Comparison of ENCODE assay signal across 12 cellular contexts in genomic region chr11:67585911-67586310, GRCh38. TPM values are rescaled to one million over a fixed set of nuclear protein-coding genes. Genes with fewer than 3 reads are reported as not detected.
DNase-seq lines count a peak whose midpoint lies in the region; ATAC-seq and TF ChIP-seq lines count a peak whose summit lies in the region.
"Had no signal": no experiment of that assay in that cellular context is flagged by ENCODE, and none has a peak within 500 bp of the region (broad histone marks: within the 10 kb centered on the region; RNA-seq: fewer than 3 reads in every experiment).

No MANE protein-coding gene starts in this region.

- peaks cover 6% of the 10 kb centered on the region for H3K9me3 Mint-ChIP-seq in activated naive CD4-positive, alpha-beta T cell treated with anti-CD3 and anti-CD28 coated beads for 36 hours
- no peaks in the 10 kb centered on the region for H3K9me3 Mint-ChIP-seq in WTC11

- TF ChIP-seq CTCF in WTC11 (IDR thresholded peaks at IDR 0.05) (no peak), suprapubic skin (IDR thresholded peaks at IDR 0.05) (no peak)

- H3K36me3 ChIP-seq in suprapubic skin: peaks cover 26% of the 10 kb centered on the region

- no peak for DNase-seq in activated naive CD4-positive, alpha-beta T cell treated with anti-CD3 and anti-CD28 coated beads for 36 hours
- no peak for DNase-seq in activated naive CD4-positive, alpha-beta T cell treated with anti-CD3 and anti-CD28 coated beads, Interleukin-2, amount 50 U/mL, for 16 hours
- no peak for DNase-seq in WTC11 (ENCODE audit: low spot score)
- DNase-seq in suprapubic skin (ENCODE audit: low spot score in 2 of 2): no peak
- DNase-seq in stimulated activated naive CD4-positive, alpha-beta T cell treated with Interleukin-2 at 50 U/mL for 16 hours (lab: John Stamatoyannopoulos, UW): no peak
- DNase-seq in ecto neural progenitor cell (ENCODE audit: low spot score): no peak
- DNase-seq: activated CD4-positive, alpha-beta T cell treated with anti-CD3 and anti-CD28 coated beads for 4 hours; stimulated activated CD4-positive, alpha-beta T cell treated with anti-CD3 and anti-CD28 coated beads, Interleukin-12 subunit alpha, Interleukin-12 subunit beta, amount 100 ng/mL, for 4 hours had no signal

- no peak overlapping the region for H3K4me3 Mint-ChIP-seq in activated naive CD4-positive, alpha-beta T cell treated with anti-CD3 and anti-CD28 coated beads for 36 hours
- peak overlapping the region; percentile 78 for H3K4me3 Mint-ChIP-seq in WTC11

- H3K27ac Mint-ChIP-seq in activated naive CD4-positive, alpha-beta T cell treated with anti-CD3 and anti-CD28 coated beads for 36 hours: peak overlapping the region; percentile 55
- H3K27ac Mint-ChIP-seq in WTC11: peak overlapping the region; percentile 87

- 96% methylated on average over 3 of the region's 4 CpGs for WGBS in suprapubic skin

- TF ChIP-seq EP300 in suprapubic skin (IDR thresholded peaks at IDR 0.05): no peak

- CTCF ChIA-PET in activated naive CD4-positive, alpha-beta T cell treated with anti-CD3 and anti-CD28 coated beads for 36 hours (lab: Charles Lee): interaction anchor here (0.7 kb wide), 1 partner anchor 331 kb away, joined by 3 read pairs; no protein-coding TSS in a partner anchor
- CTCF ChIA-PET in WTC11 (lab: Charles Lee): interaction anchor here (1.2 kb wide), 1 partner anchor 28 kb away, joined by 4 read pairs; no protein-coding TSS in a partner anchor

- ATAC-seq in WTC11: no peak
- ATAC-seq in HG02973 (IDR thresholded peaks at IDR 0.05; ENCODE audit: unreplicated experiment): no peak
- ATAC-seq: Right ventricle myocardium inferior had no signal

- peaks cover 35% of the 10 kb centered on the region for H3K4me1 Mint-ChIP-seq in activated naive CD4-positive, alpha-beta T cell treated with anti-CD3 and anti-CD28 coated beads for 36 hours (ENCODE audit: low read depth)
- H3K4me1 Mint-ChIP-seq in WTC11: peaks cover 36% of the 10 kb centered on the region

- no peaks in the 10 kb centered on the region for H3K27me3 Mint-ChIP-seq in activated naive CD4-positive, alpha-beta T cell treated with anti-CD3 and anti-CD28 coated beads for 36 hours (ENCODE audit: low read depth)
- no peaks in the 10 kb centered on the region for H3K27me3 Mint-ChIP-seq in WTC11 (ENCODE audit: low read depth)

- intact Hi-C loops in activated naive CD4-positive, alpha-beta T cell treated with anti-CD3 and anti-CD28 coated beads for 36 hours (cut with micrococcal nuclease): no loop called here

- peaks cover 26% of the 10 kb centered on the region for H3K36me3 Mint-ChIP-seq in activated naive CD4-positive, alpha-beta T cell treated with anti-CD3 and anti-CD28 coated beads for 36 hours (ENCODE audit: low read depth)
- H3K36me3 Mint-ChIP-seq in WTC11: peaks cover 36% of the 10 kb centered on the region

- peaks cover 36% of the 10 kb centered on the region for H3K4me1 ChIP-seq in suprapubic skin

- no peaks in the 10 kb centered on the region for H3K9me3 ChIP-seq in iPS-18c (ENCODE audit: control insufficient read depth, insufficient read depth, low read length)
- H3K9me3 ChIP-seq in suprapubic skin: no peaks in the 10 kb centered on the region

- TF ChIP-seq POLR2A in suprapubic skin (IDR thresholded peaks at IDR 0.05): no peak

- H3K27ac ChIP-seq in suprapubic skin: peak overlapping the region; percentile 100

- POLR2A ChIA-PET in WTC11 (lab: Charles Lee): no interaction called here

- H3K27me3 ChIP-seq in suprapubic skin: no peaks in the 10 kb centered on the region

- H3K4me3 ChIP-seq in iPS-18c (ENCODE audit: insufficient read depth, low read depth, low read length) (peak overlapping the region; percentile 86; the same call in 1 of the 2 replicates), suprapubic skin (no peak overlapping the region)

TF ChIP-seq in WTC11, 78 proteins besides CTCF, POLR2A, EP300 and RAD21:
- TF ChIP-seq STAT6 (CRISPR knock-in tag; conservative IDR thresholded peaks at IDR 0.05; ENCODE audit: low read depth) (no peak), ZNF423 (CRISPR knock-in tag; IDR thresholded peaks at IDR 0.05) (0 out of 2 replicates have a peak, but pooled peaks have one; percentile 8)

RNA-seq across cellular contexts. Expression of gene GSTP1, which starts 2.3 kb away (rescaled TPM):
- 100 to 1,000 TPM; 398 to 403 TPM for total RNA-seq in activated naive CD4-positive, alpha-beta T cell treated with anti-CD3 and anti-CD28 coated beads for 36 hours
- total RNA-seq in WTC11 (2021): 1,404 to 1,452 TPM (median 1,412 TPM) in 3 replicates
- 1,000 to 10,000 TPM in 3 of 4 donors, 100 to 1,000 TPM in 1; 564 to 1,559 (median 1,256) TPM for total RNA-seq in suprapubic skin

RNA-seq across cellular contexts. Expression of gene NDUFV1, which starts 20.8 kb away (rescaled TPM):
- 100 to 1,000 TPM; 347 to 356 TPM for total RNA-seq in activated naive CD4-positive, alpha-beta T cell treated with anti-CD3 and anti-CD28 coated beads for 36 hours
- total RNA-seq in WTC11 (2021): 201 to 231 TPM (median 213 TPM) in 3 replicates
- total RNA-seq in suprapubic skin: 100 to 1,000 TPM; 200 to 361 (median 275) TPM

RNA-seq across cellular contexts. Expression of gene NUDT8, which starts 43.8 kb away (rescaled TPM):
- total RNA-seq in activated naive CD4-positive, alpha-beta T cell treated with anti-CD3 and anti-CD28 coated beads for 36 hours: 10 to 100 TPM; 29.7 to 30.4 TPM
- total RNA-seq in WTC11 (2021): 7.6 to 8.3 TPM (median 7.8 TPM) in 3 replicates
- total RNA-seq in suprapubic skin: 10 to 100 TPM; 33.9 to 48.8 (median 46.3) TPM

RNA-seq across cellular contexts. Expression of gene TBX10, which starts 53.7 kb away (rescaled TPM):
- total RNA-seq in activated naive CD4-positive, alpha-beta T cell treated with anti-CD3 and anti-CD28 coated beads for 36 hours: not detected
- total RNA-seq in WTC11 (2021): 0.21 TPM in 1 of 3 replicates, not detected in the others
- total RNA-seq in suprapubic skin: not detected
- total RNA-seq: myocyte had no signal
